In genomic region chr13:39855236-39855635, GRCh38 we compare ENCODE assay signal across 25 cellular contexts.
DNase-seq lines count a peak whose midpoint lies in the region; ATAC-seq, FAIRE-seq and TF ChIP-seq lines count a peak whose summit lies in the region.
"Had no signal": no experiment of that assay in that cellular context is flagged by ENCODE, and none has a peak within 500 bp of the region (broad histone marks: within the 10 kb centered on the region; RNA-seq: fewer than 3 reads in every experiment).

No MANE protein-coding gene starts in this region.

- FAIRE-seq in small intestine (lab: Jason Lieb, UNC) = no peak
- FAIRE-seq: frontal cortex had no signal

- H3K27me3 ChIP-seq in BE2C (no peaks in the 10 kb centered on the region; the same call in 1 of the 2 replicates), GM23338 (ENCODE audit: insufficient read depth) (no peaks in the 10 kb centered on the region), small intestine (ENCODE audit: control insufficient read depth in 2 of 2, insufficient read depth in 2 of 2, low read length in 2 of 2) (no peaks in the 10 kb centered on the region)
- H3K27me3 ChIP-seq: ovary, testis, uterus had no signal

- H3K9me3 ChIP-seq in BE2C (no peaks in the 10 kb centered on the region), small intestine (ENCODE audit: control insufficient read depth, low read depth) (no peaks in the 10 kb centered on the region)
- H3K9me3 ChIP-seq: ovary, testis, uterus had no signal

- H3F3A ChIP-seq in GM23338 (replicated peaks; ENCODE audit: low read depth) = no peaks in the 10 kb centered on the region

- H3K36me3 ChIP-seq in BE2C (no peaks in the 10 kb centered on the region), GM23338 (ENCODE audit: insufficient read depth) (no peaks in the 10 kb centered on the region), small intestine (ENCODE audit: control insufficient read depth in 2 of 2, insufficient read depth in 2 of 2, low read length in 2 of 2) (no peaks in the 10 kb centered on the region)
- H3K36me3 ChIP-seq: ovary, uterus had no signal

- 65 to 74% (median 67%) methylated on average over 4 of the region's 4 CpGs for WGBS in small intestine, 3 donors

- no peaks in the 10 kb centered on the region for H4K20me1 ChIP-seq in GM23338 (replicated peaks; ENCODE audit: insufficient read depth)

- ATAC-seq in GM23338 = no peak

- DNase-seq in BE2C (peak; percentile 31), GM23338 (ENCODE audit: low spot score) (no peak), OCI-M1 (lab: John Stamatoyannopoulos, UW) (peak; percentile 38), fibroblast of the aortic adventitia (ENCODE audit: low read depth) (peak; percentile 33), SIG-M5 treated with dmso at 0.1 percent for 504 hours (lab: John Stamatoyannopoulos, UW; ENCODE audit: unreplicated experiment) (no peak), cardiac septum (ENCODE audit: low spot score) (no peak), small intestine (no peak), DMS79 treated with DMSO at 0.1 percent for 48 hours (lab: John Stamatoyannopoulos, UW) (no peak)
- DNase-seq: activated B cell treated with CpG ODN at 0.5 μM for 24 hours; activated CD8-positive, alpha-beta memory T cell treated with anti-CD3 and anti-CD28 coated beads, Interleukin-2, amount 50 U/mL, for 48 hours; C1 segment of cervical spinal cord; Calu3; EL; IMR-90; NCI-H1417 treated with DMSO at 0.1 percent for 48 hours; ovary; stimulated activated naive CD4-positive, alpha-beta T cell treated with Interleukin-2 at 50 U/mL for 16 hours; SW 1271; T1000; testis; uterus had no signal

- intact Hi-C loops in cardiac septum (cut with DNase I) = no loop called here

- peaks cover 9% of the 10 kb centered on the region; the same call in 2 of the 3 replicates for H3K36me3 Mint-ChIP-seq in GM23338 (ENCODE audit: low read depth)

- no peak overlapping the region for H3K4me2 ChIP-seq in GM23338

- H3K4me1 Mint-ChIP-seq in GM23338 = peaks cover 4% of the 10 kb centered on the region; the same call in 2 of the 3 replicates
- H3K4me1 Mint-ChIP-seq: activated B cell treated with CpG ODN at 0.5 μM for 24 hours, nephron had no signal

- H3K9me2 ChIP-seq in GM23338 (ENCODE audit: insufficient read depth) = peaks cover 4% of the 10 kb centered on the region; the same call in 1 of the 2 replicates

- H3K9me3 Mint-ChIP-seq in GM23338 = peaks cover 22% of the 10 kb centered on the region

- H3K27me3 Mint-ChIP-seq in GM23338 (ENCODE audit: insufficient read depth, low read depth, poor library complexity) = peaks cover 6% of the 10 kb centered on the region

- H3K27ac ChIP-seq in GM23338 (ENCODE audit: low read depth) (no peak overlapping the region), small intestine (ENCODE audit: low read depth in 1 of 2, low read length in 1 of 2) (no peak overlapping the region)
- H3K27ac ChIP-seq: ovary, testis, uterus had no signal

- peak overlapping the region; percentile 45 for H3K27ac Mint-ChIP-seq in GM23338
- H3K27ac Mint-ChIP-seq: activated B cell treated with CpG ODN at 0.5 μM for 24 hours; activated naive CD8-positive, alpha-beta T cell; activated T-helper 2 cell treated with anti-CD3 and anti-CD28 coated beads, Interferon-gamma antibody, Interleukin-2, Interleukin-4, amounts not matched to agents 10 μg/mL and 5 μg/mL and 100 μg/mL, durations not matched to agents 14 hours and 24 hours and 36 hours; nephron had no signal

- H3K4me1 ChIP-seq in BE2C (peaks cover 3% of the 10 kb centered on the region; the same call in 1 of the 2 replicates), GM23338 (ENCODE audit: insufficient read depth) (no peaks in the 10 kb centered on the region), small intestine (ENCODE audit: control insufficient read depth in 2 of 2, insufficient read depth in 1 of 2, low read depth in 1 of 2, low read length in 1 of 2) (no peaks in the 10 kb centered on the region)
- H3K4me1 ChIP-seq: testis, uterus had no signal

- no peak overlapping the region for H3K4me3 ChIP-seq in BE2C (ENCODE audit: low read depth, low read length)
- H3K4me3 ChIP-seq in GM23338 = no peak overlapping the region
- no peak overlapping the region for H3K4me3 ChIP-seq in fibroblast of the aortic adventitia (ENCODE audit: low read depth, low read length)
- no peak overlapping the region for H3K4me3 ChIP-seq in small intestine (ENCODE audit: low read depth in 1 of 2, low read length in 2 of 2)
- H3K4me3 ChIP-seq: ovary, testis, uterus had no signal

- TF ChIP-seq CTCF in BE2C (IDR thresholded peaks at IDR 0.05; ENCODE audit: low read depth, low read length) (no peak), GM23338 (conservative IDR thresholded peaks at IDR 0.05; ENCODE audit: low read depth in 2 of 2) (no peak), fibroblast of the aortic adventitia (IDR thresholded peaks at IDR 0.05; ENCODE audit: insufficient read depth, low read length) (no peak)

- H2AFZ ChIP-seq in GM23338 = no peak overlapping the region

- no peak overlapping the region for H3K4me3 Mint-ChIP-seq in GM23338
- H3K4me3 Mint-ChIP-seq: activated B cell treated with CpG ODN at 0.5 μM for 24 hours; activated naive CD8-positive, alpha-beta T cell; nephron had no signal

- H3K79me2 ChIP-seq in GM23338 (replicated peaks; ENCODE audit: insufficient read depth) = no peaks in the 10 kb centered on the region

TF ChIP-seq in GM23338, 12 proteins besides CTCF, POLR2A, EP300 and RAD21 (continues in another document):
- no peak for TF ChIP-seq REST (IDR thresholded peaks at IDR 0.05; ENCODE audit: unreplicated experiment)
- no peak for TF ChIP-seq ZNF114 (CRISPR knock-in tag; IDR thresholded peaks at IDR 0.05)
- no peak for TF ChIP-seq ETS1 (IDR thresholded peaks at IDR 0.05)
- no peak for TF ChIP-seq JUNB (IDR thresholded peaks at IDR 0.05; ENCODE audit: unreplicated experiment)
- no peak for TF ChIP-seq EZH2 (IDR thresholded peaks at IDR 0.05; ENCODE audit: low read depth, unreplicated experiment)
- no peak for TF ChIP-seq EZH2phosphoT487 (IDR thresholded peaks at IDR 0.05; ENCODE audit: unreplicated experiment)
- no peak for TF ChIP-seq CREB1 (CRISPR knock-in tag; IDR thresholded peaks at IDR 0.05; ENCODE audit: low read depth)
- no peak for TF ChIP-seq NANOG (IDR thresholded peaks at IDR 0.05; ENCODE audit: borderline replicate concordance)
- no peak for TF ChIP-seq STAT1 (IDR thresholded peaks at IDR 0.05; ENCODE audit: unreplicated experiment)
- TF ChIP-seq POLR2AphosphoS5 (IDR thresholded peaks at IDR 0.05; ENCODE audit: low read depth) = no peak
- TF ChIP-seq ZNF331 (CRISPR knock-in tag; IDR thresholded peaks at IDR 0.05; ENCODE audit: low read depth) = no peak

Comparison
In these comparisons a context has a peak if more than half of its experiments do, and no peak if none do; other contexts are left out.
1. DNase-seq: peak in BE2C (single experiment), OCI-M1 (single experiment) and fibroblast of the aortic adventitia (single experiment); none in GM23338 (single experiment), SIG-M5 treated with dmso at 0.1 percent for 504 hours (single experiment), cardiac septum (single experiment), small intestine (single experiment) and DMS79 treated with DMSO at 0.1 percent for 48 hours (single experiment).